ENCODE assay signal across 10 cellular contexts in the genomic region with DNA sequence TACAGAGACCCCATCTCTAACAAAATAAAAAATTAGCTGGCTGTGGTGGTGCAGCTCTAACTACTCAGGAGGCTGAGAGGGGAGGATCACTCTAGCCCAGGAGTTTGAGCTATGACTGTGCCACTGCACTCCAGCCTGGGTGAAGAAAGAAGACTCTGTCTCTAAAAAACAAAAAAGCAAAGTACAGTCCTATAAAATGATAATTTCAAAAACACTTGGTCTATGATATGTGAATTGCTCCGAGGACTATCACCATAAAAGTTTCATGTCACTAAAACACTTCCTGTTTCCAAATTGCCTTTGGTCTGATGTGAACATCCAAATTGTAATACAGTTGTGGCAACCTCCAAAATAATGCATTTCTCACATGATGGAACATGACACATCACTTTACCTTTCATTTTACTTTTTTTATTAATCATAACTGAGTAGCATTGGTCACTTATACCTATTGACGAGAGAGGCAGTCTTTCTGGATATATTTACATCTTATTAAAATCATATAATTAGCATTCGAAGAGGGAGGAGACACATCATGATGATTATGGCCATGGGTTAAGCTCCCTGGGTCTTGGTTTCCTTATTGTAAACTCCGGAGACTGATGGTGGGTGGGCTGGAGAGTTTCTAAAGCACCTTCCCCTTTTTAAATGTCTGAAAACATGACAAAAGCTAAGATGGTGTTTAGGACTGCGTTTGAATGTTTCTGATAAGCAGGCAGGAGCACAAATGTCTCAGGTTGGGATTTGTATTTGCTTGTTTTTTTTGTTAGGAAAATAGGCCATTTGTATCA. TPM values are rescaled to one million over a fixed set of nuclear protein-coding genes. Genes with fewer than 3 reads are reported as not detected.
DNase-seq lines count a peak whose midpoint lies in the region; ATAC-seq and TF ChIP-seq lines count a peak whose summit lies in the region.
"Had no signal": no experiment of that assay in that cellular context is flagged by ENCODE, and none has a peak within 500 bp of the region (broad histone marks: within the 10 kb centered on the region; RNA-seq: fewer than 3 reads in every experiment).

No MANE protein-coding gene starts in this region.

- TF ChIP-seq EP300 in suprapubic skin (IDR thresholded peaks at IDR 0.05) = no peak

- TF ChIP-seq CTCF in Peyer's patch (IDR thresholded peaks at IDR 0.05) (no peak), uterus (IDR thresholded peaks at IDR 0.05) (no peak), suprapubic skin (IDR thresholded peaks at IDR 0.05) (no peak)

- H3K4me3 ChIP-seq in Peyer's patch (no peak overlapping the region), uterus (no peak overlapping the region), suprapubic skin (no peak overlapping the region)
- H3K4me3 ChIP-seq: pancreas had no signal

- H3K36me3 ChIP-seq in Peyer's patch = no peaks in the 10 kb centered on the region
- no peaks in the 10 kb centered on the region for H3K36me3 ChIP-seq in uterus
- H3K36me3 ChIP-seq in suprapubic skin = no peaks in the 10 kb centered on the region
- H3K36me3 ChIP-seq: pancreas had no signal

- DNase-seq in activated T-cell treated with anti-CD3 and anti-CD28 coated beads, Interleukin-2, amount 50 U/mL, for 72 hours = no peak
- DNase-seq in activated T-cell treated with anti-CD3 and anti-CD28 coated beads for 4 hours (no peak), Peyer's patch (no peak), uterus (no peak), suprapubic skin (ENCODE audit: low spot score in 2 of 2) (no peak)
- no peak for DNase-seq in stimulated activated CD4-positive, alpha-beta T cell treated with anti-CD3 and anti-CD28 coated beads, Interleukin-4, amount 100 ng/mL, for 24 hours
- DNase-seq: pancreas had no signal

- H3K27me3 Mint-ChIP-seq in activated T-cell treated with anti-CD3 and anti-CD28 coated beads, Interleukin-2, amount 50 U/mL, for 72 hours (ENCODE audit: low read depth) = no peaks in the 10 kb centered on the region
- H3K27me3 Mint-ChIP-seq in stimulated activated naive CD8-positive, alpha-beta T cell treated with anti-CD3 and anti-CD28 coated beads, Interleukin-15, Interleukin-2, amounts not matched to agents 100 ng/mL and 50 ng/mL, for 24 hours = no peaks in the 10 kb centered on the region

- 92% methylated on average over 5 of the region's 5 CpGs for WGBS in suprapubic skin

- H3K4me3 Mint-ChIP-seq in activated T-cell treated with anti-CD3 and anti-CD28 coated beads, Interleukin-2, amount 50 U/mL, for 72 hours = peak overlapping the region; percentile 69 to 77
- peak overlapping the region; percentile 67 for H3K4me3 Mint-ChIP-seq in stimulated activated naive CD8-positive, alpha-beta T cell treated with anti-CD3 and anti-CD28 coated beads, Interleukin-15, Interleukin-2, amounts not matched to agents 100 ng/mL and 50 ng/mL, for 24 hours

- peaks cover 43% of the 10 kb centered on the region for H3K4me1 Mint-ChIP-seq in activated T-cell treated with anti-CD3 and anti-CD28 coated beads, Interleukin-2, amount 50 U/mL, for 72 hours (ENCODE audit: low read depth)
- peaks cover 46% of the 10 kb centered on the region for H3K4me1 Mint-ChIP-seq in stimulated activated naive CD8-positive, alpha-beta T cell treated with anti-CD3 and anti-CD28 coated beads, Interleukin-15, Interleukin-2, amounts not matched to agents 100 ng/mL and 50 ng/mL, for 24 hours (ENCODE audit: low read depth)

- H3K27me3 ChIP-seq in Peyer's patch (no peaks in the 10 kb centered on the region), uterus (no peaks in the 10 kb centered on the region), suprapubic skin (no peaks in the 10 kb centered on the region)
- H3K27me3 ChIP-seq: pancreas had no signal

- no peaks in the 10 kb centered on the region for H3K9me3 Mint-ChIP-seq in activated T-cell treated with anti-CD3 and anti-CD28 coated beads, Interleukin-2, amount 50 U/mL, for 72 hours
- no peaks in the 10 kb centered on the region for H3K9me3 Mint-ChIP-seq in stimulated activated naive CD8-positive, alpha-beta T cell treated with anti-CD3 and anti-CD28 coated beads, Interleukin-15, Interleukin-2, amounts not matched to agents 100 ng/mL and 50 ng/mL, for 24 hours

- H3K36me3 Mint-ChIP-seq in activated T-cell treated with anti-CD3 and anti-CD28 coated beads, Interleukin-2, amount 50 U/mL, for 72 hours (ENCODE audit: insufficient read depth in 2 of 2) = peaks cover 0 to 3% of the 10 kb centered on the region in 2 donors
- H3K36me3 Mint-ChIP-seq in stimulated activated naive CD8-positive, alpha-beta T cell treated with anti-CD3 and anti-CD28 coated beads, Interleukin-15, Interleukin-2, amounts not matched to agents 100 ng/mL and 50 ng/mL, for 24 hours (ENCODE audit: low read depth) = no peaks in the 10 kb centered on the region

- H3K27ac ChIP-seq in Peyer's patch (peak overlapping the region; percentile 37 to 68 (median 48)), uterus (no peak overlapping the region), suprapubic skin (no peak overlapping the region)
- H3K27ac ChIP-seq: pancreas had no signal

- TF ChIP-seq POLR2A in Peyer's patch (IDR thresholded peaks at IDR 0.05) = no peak
- TF ChIP-seq POLR2A in uterus (IDR thresholded peaks at IDR 0.05) = no peak
- no peak for TF ChIP-seq POLR2A in suprapubic skin (IDR thresholded peaks at IDR 0.05)

- H3K4me1 ChIP-seq in Peyer's patch (no peaks in the 10 kb centered on the region), uterus (no peaks in the 10 kb centered on the region), suprapubic skin (no peaks in the 10 kb centered on the region)
- H3K4me1 ChIP-seq: pancreas had no signal

- intact Hi-C loops in uterus (cut with DNase I; ENCODE audit: low total_unique reads) = no loop called here

- ATAC-seq in activated T-cell treated with anti-CD3 and anti-CD28 coated beads, Interleukin-2, amount 50 U/mL, for 72 hours (replicated peaks in 1 of 2) = peak; percentile 64 to 65
- ATAC-seq in HG02885 (IDR thresholded peaks at IDR 0.05; ENCODE audit: poor library complexity, unreplicated experiment) = peak; percentile 32

- no peaks in the 10 kb centered on the region for H3K9me3 ChIP-seq in Peyer's patch
- no peaks in the 10 kb centered on the region for H3K9me3 ChIP-seq in uterus
- no peaks in the 10 kb centered on the region for H3K9me3 ChIP-seq in suprapubic skin
- H3K9me3 ChIP-seq: pancreas had no signal

- H3K27ac Mint-ChIP-seq in activated T-cell treated with anti-CD3 and anti-CD28 coated beads, Interleukin-2, amount 50 U/mL, for 72 hours = peak overlapping the region; percentile 69
- H3K27ac Mint-ChIP-seq in stimulated activated naive CD8-positive, alpha-beta T cell treated with anti-CD3 and anti-CD28 coated beads, Interleukin-15, Interleukin-2, amounts not matched to agents 100 ng/mL and 50 ng/mL, for 24 hours = peak overlapping the region; percentile 87

RNA-seq across cellular contexts. Expression of a gene that starts 25.8 kb away (rescaled TPM):
- total RNA-seq in activated T-cell treated with anti-CD3 and anti-CD28 coated beads, Interleukin-2, amount 50 U/mL, for 72 hours = under 1 TPM; 0.05 to 0.14 TPM
- total RNA-seq in Peyer's patch (1 to 10 TPM in 2 of 4 donors, under 1 TPM in 2; 0.18 to 5.0 (median 1.0) TPM), uterus (under 1 TPM in 3 of 4 donors, not detected in 1; 0.37 to 0.83 (median 0.59) TPM), suprapubic skin (under 1 TPM in 3 of 4 donors, not detected in 1; 0.11 to 0.32 (median 0.18) TPM)
- total RNA-seq: glomerular endothelial cell had no signal

Comparison
In these comparisons a context has a peak if more than half of its experiments do, and no peak if none do; other contexts are left out.
1. H3K27ac ChIP-seq: peak in Peyer's patch (4 of 4); none in uterus (0 of 2) and suprapubic skin (single experiment).